Comparison of ENCODE assay signal across 13 cellular contexts in genomic region chr6:72464791-72465691, GRCh38.
DNase-seq lines count a peak whose midpoint lies in the region; ATAC-seq and TF ChIP-seq lines count a peak whose summit lies in the region.
"Had no signal": no experiment of that assay in that cellular context is flagged by ENCODE, and none has a peak within 500 bp of the region (broad histone marks: within the 10 kb centered on the region; RNA-seq: fewer than 3 reads in every experiment).

No MANE protein-coding gene starts in this region.

- no peaks in the 10 kb centered on the region for H3K36me3 Mint-ChIP-seq in activated naive CD4-positive, alpha-beta T cell treated with anti-CD3 and anti-CD28 coated beads for 36 hours (ENCODE audit: low read depth)

- no peaks in the 10 kb centered on the region for H3K27me3 ChIP-seq in AG04450 (ENCODE audit: control insufficient read depth, insufficient read depth, low read length)

- intact Hi-C loops in activated naive CD4-positive, alpha-beta T cell treated with anti-CD3 and anti-CD28 coated beads for 36 hours (cut with micrococcal nuclease): no loop called here

- TF ChIP-seq CTCF in AG04450 (IDR thresholded peaks at IDR 0.05; ENCODE audit: low read depth, low read length): no peak

- H3K4me1 Mint-ChIP-seq in activated naive CD4-positive, alpha-beta T cell treated with anti-CD3 and anti-CD28 coated beads for 36 hours (ENCODE audit: low read depth): no peaks in the 10 kb centered on the region

- H3K4me3 Mint-ChIP-seq in activated naive CD4-positive, alpha-beta T cell treated with anti-CD3 and anti-CD28 coated beads for 36 hours: no peak overlapping the region

- DNase-seq in AG04450 (ENCODE audit: low read depth, low spot score) (peak; percentile 23), HS-5 (ENCODE audit: low read depth) (peak; percentile 52), astrocyte of the hippocampus (ENCODE audit: low read depth, low spot score) (peak; percentile 85), inferior parietal cortex (ENCODE audit: extremely low spot score) (peak; percentile 46), NK-92 (lab: John Stamatoyannopoulos, UW; ENCODE audit: unreplicated experiment) (no peak)
- DNase-seq in activated naive CD4-positive, alpha-beta T cell treated with anti-CD3 and anti-CD28 coated beads for 36 hours: no peak
- DNase-seq in activated CD4-positive, CD25-positive, alpha-beta regulatory T cell treated with anti-CD3 and anti-CD28 coated beads, Interleukin-2, amount 50 U/mL, for 72 hours: no peak
- DNase-seq: activated CD8-positive, alpha-beta memory T cell treated with anti-CD3 and anti-CD28 coated beads, Interleukin-2, amount 50 U/mL, for 4 hours; NCI-H1694 treated with DMSO at 0.1 percent for 48 hours; T-helper 2 cell had no signal

- no peak overlapping the region for H3K4me3 ChIP-seq in AG04450 (ENCODE audit: low read depth, low read length)
- H3K4me3 ChIP-seq: skin epidermis had no signal

- CTCF ChIA-PET in AG04450 (lab: Charles Lee): no interaction called here
- CTCF ChIA-PET in activated naive CD4-positive, alpha-beta T cell treated with anti-CD3 and anti-CD28 coated beads for 36 hours (lab: Charles Lee): no interaction called here

- no peaks in the 10 kb centered on the region; the same call in 1 of the 2 replicates for H3K9me3 ChIP-seq in AG04450 (ENCODE audit: control insufficient read depth, insufficient read depth, low read length)

- no peak overlapping the region for H3K27ac ChIP-seq in AG04450 (ENCODE audit: low read depth, low read length)
- H3K27ac ChIP-seq: HL-60, skin epidermis had no signal

- H3K27ac Mint-ChIP-seq in activated naive CD4-positive, alpha-beta T cell treated with anti-CD3 and anti-CD28 coated beads for 36 hours: no peak overlapping the region

- POLR2A ChIA-PET in AG04450 (lab: Yijun Ruan, JAX): no interaction called here

- no peak for ATAC-seq in GM18870 (IDR thresholded peaks at IDR 0.05; ENCODE audit: unreplicated experiment)

- H3K9me3 Mint-ChIP-seq in activated naive CD4-positive, alpha-beta T cell treated with anti-CD3 and anti-CD28 coated beads for 36 hours: no peaks in the 10 kb centered on the region

- peaks cover 7% of the 10 kb centered on the region for H3K27me3 Mint-ChIP-seq in activated naive CD4-positive, alpha-beta T cell treated with anti-CD3 and anti-CD28 coated beads for 36 hours (ENCODE audit: low read depth)

Comparison
In these comparisons a context has a peak if more than half of its experiments do, and no peak if none do; other contexts are left out.
1. DNase-seq: peak in AG04450 (single experiment), HS-5 (single experiment), astrocyte of the hippocampus (single experiment) and inferior parietal cortex (single experiment); none in NK-92 (single experiment), activated naive CD4-positive, alpha-beta T cell treated with anti-CD3 and anti-CD28 coated beads for 36 hours (single experiment) and activated CD4-positive, CD25-positive, alpha-beta regulatory T cell treated with anti-CD3 and anti-CD28 coated beads, Interleukin-2, amount 50 U/mL, for 72 hours (single experiment).